ENCODE assay signal across 8 cellular contexts in genomic region chr11:2992234-2992999, GRCh38. TPM values are rescaled to one million over a fixed set of nuclear protein-coding genes. Genes with fewer than 3 reads are reported as not detected.
A peak's percentile ranks its signal among the peaks of the same experiment; 100 is the strongest.
DNase-seq lines count a peak whose midpoint lies in the region; ATAC-seq and TF ChIP-seq lines count a peak whose summit lies in the region.

TSS of gene NAP1L4 (minus strand) at chr11:2992329. CDS start at chr11:2979220, 13,109 bp downstream.

- H3K4me1 ChIP-seq in parathyroid adenoma (peaks cover 23% of the 10 kb centered on the region), tibial nerve (peaks cover 0 to 48% (median 35%) of the 10 kb centered on the region in 4 donors)

- peak within 1 kb of the TSS; percentile 79 for H3K4me2 ChIP-seq in parathyroid adenoma (ENCODE audit: low read length)

- H2AFZ ChIP-seq in parathyroid adenoma, result peak within 1 kb of the TSS; percentile 73

- peak within 1 kb of the TSS; percentile 35 for H3K9ac ChIP-seq in parathyroid adenoma

- H3K9me3 ChIP-seq in parathyroid adenoma (ENCODE audit: control insufficient read depth, low read length) (no peaks in the 10 kb centered on the region), tibial nerve (no peaks in the 10 kb centered on the region)

- peaks cover 21% of the 10 kb centered on the region for H3K79me2 ChIP-seq in parathyroid adenoma

- WGBS in tibial nerve, 2 donors, result 0% methylated on average over 14 to 34 of the region's 77 CpGs

- H3K27me3 ChIP-seq in parathyroid adenoma (ENCODE audit: control insufficient read depth, insufficient read depth, low read length), result no peaks in the 10 kb centered on the region
- H3K27me3 ChIP-seq in tibial nerve, result no peaks in the 10 kb centered on the region

- TF ChIP-seq EP300 in tibial nerve (IDR thresholded peaks at IDR 0.05), result peak; percentile 72 to 86

- intact Hi-C loops in Right ventricle myocardium superior (cut with DNase I), result no loop called here

- peak within 1 kb of the TSS; percentile 86 for H3K4me3 ChIP-seq in GM12864 (ENCODE audit: low read depth, low read length)
- peak within 1 kb of the TSS; percentile 82 for H3K4me3 ChIP-seq in parathyroid adenoma (ENCODE audit: low read depth, low read length)
- H3K4me3 ChIP-seq in tibial nerve, result peak within 1 kb of the TSS; percentile 68 to 90 (median 73)

- peak; percentile 85 for ATAC-seq in HG02759 (IDR thresholded peaks at IDR 0.05; ENCODE audit: unreplicated experiment)
- peak; percentile 97 for ATAC-seq in Right ventricle myocardium superior (ENCODE audit: poor library complexity)

- no peaks in the 10 kb centered on the region for H3K36me3 ChIP-seq in parathyroid adenoma (ENCODE audit: control insufficient read depth, insufficient read depth, low read length)
- no peaks in the 10 kb centered on the region for H3K36me3 ChIP-seq in tibial nerve

- DNase-seq in GM12864 (ENCODE audit: low read depth), result peak; percentile 92
- peak; percentile 96 to 98 (median 97) for DNase-seq in NCI-H1417 (lab: John Stamatoyannopoulos, UW)
- peak; percentile 82 to 94 for DNase-seq in SW 1271 (lab: John Stamatoyannopoulos, UW)
- DNase-seq in activated naive CD8-positive, alpha-beta T cell treated with anti-CD3 and anti-CD28 coated beads, Interleukin-2, amount 50 U/mL, for 16 hours (ENCODE audit: low read depth, low spot score), result peak; percentile 84
- DNase-seq in Right ventricle myocardium superior, result peak; percentile 99
- DNase-seq in tibial nerve (ENCODE audit: low spot score in 2 of 2), result peak; percentile 91 to 95

- TF ChIP-seq POLR2A in tibial nerve (IDR thresholded peaks at IDR 0.05), result peak; percentile 44 to 86

- TF ChIP-seq CTCF in GM12864 (IDR thresholded peaks at IDR 0.05; ENCODE audit: low read depth, low read length, missing control alignments) (no peak), parathyroid adenoma (IDR thresholded peaks at IDR 0.05) (no peak), tibial nerve (IDR thresholded peaks at IDR 0.05) (peak in 2 of 5 experiments; percentile 3 to 39)

- H3K27ac ChIP-seq in parathyroid adenoma (peak within 1 kb of the TSS; percentile 86), tibial nerve (peak within 1 kb of the TSS; percentile 82 to 98 (median 92))

RNA-seq across cellular contexts. Expression of gene NAP1L4, which starts in this region (rescaled TPM):
- total RNA-seq in Right ventricle myocardium superior (154 TPM), tibial nerve (100 to 1,000 TPM in 2 of 4 donors, 10 to 100 TPM in 2; 94.3 to 129 (median 111) TPM)

Comparison
In these comparisons a context has a peak if more than half of its experiments do, and no peak if none do; other contexts are left out.
1. Peak in every context shown above with its lines: DNase-seq, ATAC-seq, H3K4me3 ChIP-seq and H3K27ac ChIP-seq.